Comparison of ENCODE assay signal across 15 cellular contexts in the genomic region with DNA sequence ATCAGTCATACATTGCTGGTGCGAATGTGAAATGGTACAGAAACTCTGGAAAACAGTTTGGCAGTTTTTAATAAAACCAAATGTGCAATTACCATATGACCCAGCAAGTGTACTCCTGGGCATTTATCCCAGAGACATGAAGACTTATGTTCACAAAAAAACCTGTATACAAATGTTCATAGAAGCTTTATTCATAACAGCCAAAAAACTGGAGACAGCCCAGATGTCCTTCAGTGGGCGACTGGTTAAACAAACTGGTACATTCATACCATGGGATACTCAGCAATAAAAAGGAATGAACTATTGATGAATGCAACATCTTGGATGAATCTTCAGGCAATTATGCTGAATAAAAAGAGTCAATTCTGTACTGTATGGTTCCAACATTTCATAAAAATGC.
DNase-seq lines count a peak whose midpoint lies in the region; ATAC-seq and TF ChIP-seq lines count a peak whose summit lies in the region.
"Had no signal": no experiment of that assay in that cellular context is flagged by ENCODE, and none has a peak within 500 bp of the region (broad histone marks: within the 10 kb centered on the region; RNA-seq: fewer than 3 reads in every experiment).

No MANE protein-coding gene starts in this region.

- no peaks in the 10 kb centered on the region for H3K4me1 ChIP-seq in Peyer's patch
- H3K4me1 ChIP-seq: BLaER1, Caco-2, HAP-1 had no signal

- no peak overlapping the region for H3K4me3 ChIP-seq in Peyer's patch
- H3K4me3 ChIP-seq: BLaER1, HAP-1 had no signal

- in situ Hi-C loops in SK-MEL-5 (cut with HindIII; ENCODE audit: low pct_unique_long_range_greater_than_20kb, low sequenced_read_pairs): no loop called here

- no peaks in the 10 kb centered on the region for H3K27me3 ChIP-seq in Peyer's patch
- H3K27me3 ChIP-seq: BLaER1 had no signal

- no peak for TF ChIP-seq POLR2A in Peyer's patch (IDR thresholded peaks at IDR 0.05)

- no peak overlapping the region for H3K27ac ChIP-seq in Peyer's patch
- H3K27ac ChIP-seq: BLaER1 had no signal

- no peak for TF ChIP-seq CTCF in Peyer's patch (IDR thresholded peaks at IDR 0.05)

- no peaks in the 10 kb centered on the region for H3K36me3 ChIP-seq in Peyer's patch
- H3K36me3 ChIP-seq: HAP-1 had no signal

- DNase-seq in COLO829 (ENCODE audit: low spot score): peak; percentile 67
- peak; percentile 79 for DNase-seq in SK-MEL-5 (ENCODE audit: low read depth, low spot score)
- DNase-seq in fibroblast of peridontal ligament (ENCODE audit: extremely low read depth): peak; percentile 51
- no peak for DNase-seq in Peyer's patch
- no peak for DNase-seq in C1 segment of cervical spinal cord (lab: John Stamatoyannopoulos, UW)
- no peak for DNase-seq in OCI-M1 (lab: John Stamatoyannopoulos, UW)
- DNase-seq: Caco-2; CD4-positive, alpha-beta memory T cell; DMS153; DND-41; GOT3; HFFc6 had no signal

- no peaks in the 10 kb centered on the region for H3K9me3 ChIP-seq in Peyer's patch
- H3K9me3 ChIP-seq: Caco-2 had no signal

- no peak for ATAC-seq in HG03159 (IDR thresholded peaks at IDR 0.05; ENCODE audit: unreplicated experiment)

Comparison
In these comparisons a context has a peak if more than half of its experiments do, and no peak if none do; other contexts are left out.
1. DNase-seq: peak in COLO829 (single experiment), SK-MEL-5 (single experiment) and fibroblast of peridontal ligament (single experiment); none in Peyer's patch (0 of 3), C1 segment of cervical spinal cord (0 of 14) and OCI-M1 (single experiment).